11 cellular contexts compared by ENCODE assay signal in the genomic region with DNA sequence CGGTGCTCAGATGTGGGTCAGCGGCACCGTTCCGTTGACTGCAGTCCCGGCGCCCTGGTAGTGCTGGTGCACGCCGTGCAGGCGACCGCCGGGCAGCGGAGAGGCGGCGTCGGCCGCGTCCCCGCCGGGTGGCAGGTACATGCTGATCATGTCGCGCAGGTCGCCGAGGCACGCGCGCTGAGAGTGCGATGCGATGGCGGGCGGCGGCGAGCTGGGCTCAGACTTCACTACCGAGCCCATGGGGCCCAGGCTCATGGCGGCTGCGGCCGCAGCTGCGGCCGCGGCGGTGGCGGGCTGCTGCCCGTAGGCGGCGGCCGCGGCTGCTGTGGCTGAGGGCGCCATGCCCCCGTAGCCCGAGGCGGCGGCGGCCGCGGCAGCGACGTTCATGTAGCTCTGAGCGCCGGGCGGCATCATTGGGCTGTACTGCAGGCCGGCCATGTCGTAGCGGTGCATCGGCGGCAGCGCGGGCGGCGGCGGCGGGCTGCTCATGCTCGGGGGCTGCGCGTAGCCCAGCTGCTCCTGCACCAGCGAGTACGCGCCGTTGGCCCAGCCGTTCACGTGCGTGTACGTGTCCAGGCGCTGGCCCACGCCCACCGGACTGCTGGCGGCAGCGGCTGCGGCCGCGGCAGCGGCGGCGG. TPM values are rescaled to one million over a fixed set of nuclear protein-coding genes. Genes with fewer than 3 reads are reported as not detected.
A peak's percentile ranks its signal among the peaks of the same experiment; 100 is the strongest.
DNase-seq lines count a peak whose midpoint lies in the region; ATAC-seq, FAIRE-seq and TF ChIP-seq lines count a peak whose summit lies in the region.
"Had no signal": no experiment of that assay in that cellular context is flagged by ENCODE, and none has a peak within 500 bp of the region (broad histone marks: within the 10 kb centered on the region; RNA-seq: fewer than 3 reads in every experiment).

No MANE protein-coding gene starts in this region.

- no peak for FAIRE-seq in GM12892 (lab: Jason Lieb, UNC)

- H4K20me1 ChIP-seq in mammary epithelial cell (ENCODE audit: insufficient read depth, low read length) = no peaks in the 10 kb centered on the region
- H4K20me1 ChIP-seq: BLaER1 had no signal

- H3K36me3 ChIP-seq in breast epithelium (no peaks in the 10 kb centered on the region), mammary epithelial cell (ENCODE audit: insufficient read depth, low read length) (no peaks in the 10 kb centered on the region), lower lobe of right lung (no peaks in the 10 kb centered on the region), urinary bladder (ENCODE audit: insufficient read depth) (no peaks in the 10 kb centered on the region)
- H3K36me3 ChIP-seq: BLaER1, uterus had no signal

- ATAC-seq in lower lobe of right lung (peak; percentile 15), HG02973 (IDR thresholded peaks at IDR 0.05; ENCODE audit: unreplicated experiment) (no peak)

- no peaks in the 10 kb centered on the region for H3K4me1 ChIP-seq in breast epithelium
- H3K4me1 ChIP-seq in mammary epithelial cell (ENCODE audit: insufficient read depth, low read length) = no peaks in the 10 kb centered on the region
- no peaks in the 10 kb centered on the region for H3K4me1 ChIP-seq in lower lobe of right lung
- peaks cover 1% of the 10 kb centered on the region for H3K4me1 ChIP-seq in urinary bladder (ENCODE audit: insufficient read depth)
- H3K4me1 ChIP-seq: BLaER1, uterus had no signal

- peak overlapping the region; percentile 23 to 63 (median 38) for H3K4me3 ChIP-seq in breast epithelium
- H3K4me3 ChIP-seq in mammary epithelial cell (replicated peaks in 1 of 3; ENCODE audit: insufficient read depth in 1 of 3, low read depth in 2 of 3, low read length in 3 of 3) = no peak overlapping the region
- peak overlapping the region in 57 of 59 donors; percentile 14 to 66 (median 44) for H3K4me3 ChIP-seq in dorsolateral prefrontal cortex
- H3K4me3 ChIP-seq in lower lobe of right lung = peak overlapping the region; percentile 21
- peak overlapping the region; percentile 31 for H3K4me3 ChIP-seq in urinary bladder (ENCODE audit: low read depth, low read length)
- H3K4me3 ChIP-seq: BLaER1 had no signal

- no peak for TF ChIP-seq CTCF in breast epithelium (IDR thresholded peaks at IDR 0.05)
- no peak for TF ChIP-seq CTCF in mammary epithelial cell (conservative IDR thresholded peaks at IDR 0.05 in 1 of 2, IDR thresholded peaks at IDR 0.05 in 1 of 2; ENCODE audit: extremely low read depth in 1 of 2, insufficient read depth in 1 of 2, low read depth in 1 of 2, low read length in 2 of 2)
- TF ChIP-seq CTCF in dorsolateral prefrontal cortex (IDR thresholded peaks at IDR 0.05 in 54 of 56, conservative IDR thresholded peaks at IDR 0.05 in 2 of 56; ENCODE audit: low read depth in 1 of 56, partially characterized antibody in 56 of 56) = peak in 9 of 56 donors; percentile 6 to 39 (median 18)
- no peak for TF ChIP-seq CTCF in lower lobe of right lung (IDR thresholded peaks at IDR 0.05)

- H2AFZ ChIP-seq in mammary epithelial cell (ENCODE audit: low read depth, low read length) = no peak overlapping the region

- no peaks in the 10 kb centered on the region for H3K79me2 ChIP-seq in mammary epithelial cell (ENCODE audit: insufficient read depth, low read length)

- no peak for DNase-seq in breast epithelium (ENCODE audit: low spot score in 2 of 2)
- no peak for DNase-seq in mammary epithelial cell
- DNase-seq in dorsolateral prefrontal cortex = peak in 1 of 10 donors; percentile 51
- no peak for DNase-seq in lower lobe of right lung
- DNase-seq in GM12892 (ENCODE audit: insufficient read length) = no peak
- no peak for DNase-seq in MV-4-11 (lab: John Stamatoyannopoulos, UW)
- DNase-seq: activated CD4-positive, alpha-beta T cell treated with anti-CD3 and anti-CD28 coated beads for 4 hours; uterus had no signal

- WGBS in mammary epithelial cell (ENCODE audit: low coverage, missing lambda C conversion rate) = 40% methylated on average over 3 of the region's 92 CpGs
- 1% methylated on average over 91 of the region's 92 CpGs for WGBS in urinary bladder

- peaks cover 3 to 99% of the 10 kb centered on the region in 2 donors for H3K27me3 ChIP-seq in breast epithelium
- peaks cover 41% of the 10 kb centered on the region for H3K27me3 ChIP-seq in mammary epithelial cell (ENCODE audit: insufficient read depth, low read length)
- H3K27me3 ChIP-seq in dorsolateral prefrontal cortex = peaks cover 0 to 99% (median 74%) of the 10 kb centered on the region in 45 donors
- peaks cover 65% of the 10 kb centered on the region for H3K27me3 ChIP-seq in lower lobe of right lung (ENCODE audit: low read depth)

- no TSS peak for BruUV-seq in mammary epithelial cell (replicated peaks; lab: Mats Ljungman, UMichigan)

- in situ Hi-C loops in mammary epithelial cell (cut with MboI; ENCODE audit: low sequenced_read_pairs in 2 of 2) = no loop called here

- dilution Hi-C loops in mammary epithelial cell (cut with HindIII; ENCODE audit: low sequenced_read_pairs) = no loop called here

- TF ChIP-seq POLR2A in breast epithelium (IDR thresholded peaks at IDR 0.05) (no peak), GM12892 (IDR thresholded peaks at IDR 0.05; ENCODE audit: low read depth, low read length) (no peak)

- intact Hi-C loops in breast epithelium (cut with DNase I; ENCODE audit: low total_unique reads) (no loop called here), mammary epithelial cell (cut with micrococcal nuclease) (no loop called here), dorsolateral prefrontal cortex (cut with DNase I) (loop anchor here in 1 of 2 donors (10.0 kb wide), 2 partner anchors 359 to 409 kb away; a partner anchor contains a TSS), lower lobe of right lung (cut with DNase I) (no loop called here)

- H3K9ac ChIP-seq in mammary epithelial cell (ENCODE audit: insufficient read depth, low read length) = no peak overlapping the region
- H3K9ac ChIP-seq: BLaER1 had no signal

- H3K9me3 ChIP-seq in breast epithelium = no peaks in the 10 kb centered on the region
- peaks cover 19% of the 10 kb centered on the region for H3K9me3 ChIP-seq in mammary epithelial cell (replicated peaks; ENCODE audit: insufficient read depth, low read length)
- no peaks in the 10 kb centered on the region for H3K9me3 ChIP-seq in lower lobe of right lung
- H3K9me3 ChIP-seq: uterus had no signal

- no peak overlapping the region for H3K27ac ChIP-seq in breast epithelium
- no peak overlapping the region for H3K27ac ChIP-seq in mammary epithelial cell (ENCODE audit: insufficient read depth, low read depth, low read length)
- H3K27ac ChIP-seq in dorsolateral prefrontal cortex = peak overlapping the region in 1 of 59 donors; percentile 47
- no peak overlapping the region for H3K27ac ChIP-seq in lower lobe of right lung
- no peak overlapping the region for H3K27ac ChIP-seq in urinary bladder (ENCODE audit: low read depth)
- H3K27ac ChIP-seq: BLaER1, uterus had no signal

- CTCF ChIA-PET in mammary epithelial cell (lab: Charles Lee; ENCODE audit: low non-redundant PET) = no interaction called here

- H3K4me2 ChIP-seq in mammary epithelial cell (ENCODE audit: insufficient read depth, low read depth, low read length) = no peak overlapping the region
- H3K4me2 ChIP-seq: BLaER1 had no signal

RNA-seq across cellular contexts. Expression of a gene that starts 1.0 kb away (rescaled TPM):
- not detected for total RNA-seq in breast epithelium
- total RNA-seq in mammary epithelial cell = not detected
- polyA plus RNA-seq in mammary epithelial cell = not detected
- polyA minus RNA-seq in mammary epithelial cell = not detected
- total RNA-seq in dorsolateral prefrontal cortex = 1 to 10 TPM in 13 of 120 experiments, under 1 TPM in 83, not detected in 24; 0.20 to 1.8 (median 0.52) TPM
- total RNA-seq in lower lobe of right lung = not detected
- not detected for total RNA-seq in urinary bladder
- not detected for polyA plus RNA-seq in urinary bladder
- not detected for polyA plus RNA-seq in GM12892 (2012; ENCODE audit: missing spikeins)

Comparison
In these comparisons a context has a peak if more than half of its experiments do, and no peak if none do; other contexts are left out.
1. H3K4me3 ChIP-seq: peak in breast epithelium (3 of 3), dorsolateral prefrontal cortex (57 of 59), lower lobe of right lung (single experiment) and urinary bladder (single experiment); none in mammary epithelial cell (0 of 3).